19 cellular contexts compared by ENCODE assay signal in the genomic region with DNA sequence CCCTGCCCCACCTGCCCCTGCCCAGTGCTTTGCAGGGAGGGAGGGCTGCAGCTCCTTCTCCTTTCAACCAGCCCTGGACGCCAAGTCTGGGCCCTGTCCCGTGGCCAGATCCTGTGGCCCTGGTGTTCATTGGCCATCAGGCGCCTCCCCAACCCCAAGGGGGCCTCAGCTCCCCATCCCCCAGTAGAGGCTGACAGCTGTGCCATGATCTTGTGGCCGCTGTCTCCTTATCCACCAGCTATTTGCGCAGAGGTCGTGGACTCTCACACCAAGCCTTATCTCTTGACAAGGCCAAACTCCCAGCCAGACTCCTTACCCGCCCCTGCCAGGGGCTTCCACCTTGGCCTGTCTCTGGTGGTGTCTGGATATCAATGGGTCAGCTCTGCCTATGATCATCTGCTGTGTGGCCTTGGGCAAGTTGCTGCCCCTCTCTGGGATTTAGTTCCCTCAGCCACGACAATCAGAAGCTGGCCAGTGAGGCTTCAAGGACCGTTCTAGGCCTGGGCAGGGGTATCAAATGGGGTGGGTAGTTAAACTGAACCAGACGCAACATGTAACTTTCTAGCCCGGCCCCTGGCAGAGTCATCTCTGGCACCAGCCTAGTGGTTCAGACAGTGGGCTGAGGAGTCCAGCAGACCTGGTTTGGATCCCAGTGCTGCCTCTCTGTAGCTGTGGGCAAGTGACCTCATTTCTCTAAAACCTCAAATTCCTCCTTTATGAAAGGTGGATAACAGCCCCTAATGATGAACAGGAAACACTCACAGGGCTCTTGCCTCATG. TPM values are rescaled to one million over a fixed set of nuclear protein-coding genes. Genes with fewer than 3 reads are reported as not detected.
DNase-seq lines count a peak whose midpoint lies in the region; ATAC-seq and TF ChIP-seq lines count a peak whose summit lies in the region.
"Had no signal": no experiment of that assay in that cellular context is flagged by ENCODE, and none has a peak within 500 bp of the region (broad histone marks: within the 10 kb centered on the region; RNA-seq: fewer than 3 reads in every experiment).

No MANE protein-coding gene starts in this region.

- no peak for TF ChIP-seq POLR2A in sigmoid colon (IDR thresholded peaks at IDR 0.05)

- CTCF ChIA-PET in HEK293 (lab: Yijun Ruan, JAX): interaction anchor here (0.6 to 1.8 kb wide), 5 partner anchors 17 to 94 kb away, joined by 3 to 6 read pairs (median 5); no protein-coding TSS in a partner anchor

- no peak for TF ChIP-seq CTCF in HEK293 (tag by site-specific recombination; IDR thresholded peaks at IDR 0.05)
- TF ChIP-seq CTCF in fibroblast of mammary gland (conservative IDR thresholded peaks at IDR 0.05; ENCODE audit: control insufficient read depth, insufficient read depth, low read depth, low read length): no peak
- TF ChIP-seq CTCF in right atrium auricular region (IDR thresholded peaks at IDR 0.05): no peak
- TF ChIP-seq CTCF in sigmoid colon (IDR thresholded peaks at IDR 0.05): no peak
- TF ChIP-seq CTCF in left lung (IDR thresholded peaks at IDR 0.05): no peak

- WGBS in sigmoid colon, 2 donors: 89 to 92% methylated on average over 11 of the region's 11 CpGs

- no peak for TF ChIP-seq EP300 in sigmoid colon (IDR thresholded peaks at IDR 0.05)

- H3K9me3 ChIP-seq in HEK293 (ENCODE audit: control insufficient read depth, insufficient read depth, low read depth, low read length) (no peaks in the 10 kb centered on the region), right atrium auricular region (no peaks in the 10 kb centered on the region), sigmoid colon (no peaks in the 10 kb centered on the region), left lung (no peaks in the 10 kb centered on the region)
- H3K9me3 ChIP-seq: ascending aorta, esophagus muscularis mucosa, mucosa of descending colon, upper lobe of left lung had no signal

- H3K36me3 ChIP-seq in HEK293 (ENCODE audit: control insufficient read depth in 2 of 2, insufficient read depth in 1 of 2, low read length in 2 of 2) (no peaks in the 10 kb centered on the region), right atrium auricular region (no peaks in the 10 kb centered on the region), sigmoid colon (no peaks in the 10 kb centered on the region), left lung (no peaks in the 10 kb centered on the region)
- H3K36me3 ChIP-seq: ascending aorta, esophagus muscularis mucosa, upper lobe of left lung had no signal

- POLR2A ChIA-PET in HEK293 (lab: Yijun Ruan, JAX): interaction anchor here (1.2 kb wide), 1 partner anchor 21 kb away, joined by 5 read pairs; a partner anchor contains a TSS

- no peak overlapping the region for H3K4me3 ChIP-seq in HEK293 (ENCODE audit: low read depth, low read length)
- H3K4me3 ChIP-seq in fibroblast of mammary gland (ENCODE audit: control insufficient read depth, low read depth, low read length): no peak overlapping the region
- H3K4me3 ChIP-seq in right atrium auricular region: no peak overlapping the region
- H3K4me3 ChIP-seq in sigmoid colon: no peak overlapping the region
- H3K4me3 ChIP-seq in left lung: no peak overlapping the region
- H3K4me3 ChIP-seq: ascending aorta, dorsolateral prefrontal cortex, esophagus muscularis mucosa, mucosa of descending colon, upper lobe of left lung had no signal

- DNase-seq in AG08395 (ENCODE audit: low spot score) (peak; percentile 85), fibroblast of mammary gland (ENCODE audit: low read depth) (peak; percentile 53), inferior parietal cortex (ENCODE audit: extremely low spot score) (no peak), right atrium auricular region (ENCODE audit: low spot score) (no peak), sigmoid colon (no peak), left lung (no peak)
- DNase-seq: ACHN; CD8-positive, alpha-beta memory T cell; dorsolateral prefrontal cortex; GF-D8; mucosa of descending colon; NCI-H1436 treated with DMSO at 0.1 percent for 48 hours; stimulated activated naive B cell treated with anti-CD40 and anti-IgM and Interleukin-4, amounts not matched to agents 10 μg/mL and 1 μg/mL and 100 μg/mL, for 72 hours; upper lobe of left lung had no signal

- peak; percentile 20; the same call in 1 of the 3 replicates for ATAC-seq in SK-N-SH treated with all-trans-retinoic acid at 6 μM for 48 hours
- no peak for ATAC-seq in left lung
- ATAC-seq: mucosa of descending colon; stimulated activated naive B cell treated with anti-CD40 and anti-IgM and Interleukin-4, amounts not matched to agents 10 μg/mL and 1 μg/mL and 100 μg/mL, for 72 hours had no signal

- intact Hi-C loops in sigmoid colon (cut with DNase I): no loop called here
- intact Hi-C loops in left lung (cut with DNase I): no loop called here

- H3K27ac ChIP-seq in HEK293 (ENCODE audit: extremely low read depth, low read depth, low read length) (no peak overlapping the region), right atrium auricular region (no peak overlapping the region), sigmoid colon (no peak overlapping the region), left lung (no peak overlapping the region)
- H3K27ac ChIP-seq: ascending aorta, dorsolateral prefrontal cortex, esophagus muscularis mucosa, upper lobe of left lung had no signal

- H3K27me3 ChIP-seq in right atrium auricular region (no peaks in the 10 kb centered on the region), sigmoid colon (no peaks in the 10 kb centered on the region), left lung (peaks cover 0 to 26% of the 10 kb centered on the region in 2 donors)
- H3K27me3 ChIP-seq: ascending aorta had no signal

- H3K4me1 ChIP-seq in HEK293 (ENCODE audit: control insufficient read depth, insufficient read depth, low read length): no peaks in the 10 kb centered on the region
- H3K4me1 ChIP-seq in right atrium auricular region: peaks cover 0 to 17% of the 10 kb centered on the region in 2 donors
- peaks cover 0 to 21% (median 19%) of the 10 kb centered on the region in 4 donors for H3K4me1 ChIP-seq in sigmoid colon
- peaks cover 0 to 14% of the 10 kb centered on the region in 2 donors for H3K4me1 ChIP-seq in left lung

TF ChIP-seq in HEK293, 187 proteins besides CTCF, POLR2A, EP300 and RAD21:
- TF ChIP-seq, protein P1, sequence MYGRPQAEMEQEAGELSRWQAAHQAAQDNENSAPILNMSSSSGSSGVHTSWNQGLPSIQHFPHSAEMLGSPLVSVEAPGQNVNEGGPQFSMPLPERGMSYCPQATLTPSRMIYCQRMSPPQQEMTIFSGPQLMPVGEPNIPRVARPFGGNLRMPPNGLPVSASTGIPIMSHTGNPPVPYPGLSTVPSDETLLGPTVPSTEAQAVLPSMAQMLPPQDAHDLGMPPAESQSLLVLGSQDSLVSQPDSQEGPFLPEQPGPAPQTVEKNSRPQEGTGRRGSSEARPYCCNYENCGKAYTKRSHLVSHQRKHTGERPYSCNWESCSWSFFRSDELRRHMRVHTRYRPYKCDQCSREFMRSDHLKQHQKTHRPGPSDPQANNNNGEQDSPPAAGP (tag by site-specific recombination; IDR thresholded peaks at IDR 0.05): 0 out of 2 replicates have a peak, but pooled peaks have one; percentile 1
- no peak for TF ChIP-seq IKZF3 (tag by site-specific recombination; IDR thresholded peaks at IDR 0.05)
TF ChIP-seq in HEK293: peak in this region for 1.

TF ChIP-seq in SK-N-SH treated with all-trans-retinoic acid at 6 μM for 48 hours, 23 proteins besides CTCF, POLR2A, EP300 and RAD21 (continues in another document):
- TF ChIP-seq, protein P2, sequence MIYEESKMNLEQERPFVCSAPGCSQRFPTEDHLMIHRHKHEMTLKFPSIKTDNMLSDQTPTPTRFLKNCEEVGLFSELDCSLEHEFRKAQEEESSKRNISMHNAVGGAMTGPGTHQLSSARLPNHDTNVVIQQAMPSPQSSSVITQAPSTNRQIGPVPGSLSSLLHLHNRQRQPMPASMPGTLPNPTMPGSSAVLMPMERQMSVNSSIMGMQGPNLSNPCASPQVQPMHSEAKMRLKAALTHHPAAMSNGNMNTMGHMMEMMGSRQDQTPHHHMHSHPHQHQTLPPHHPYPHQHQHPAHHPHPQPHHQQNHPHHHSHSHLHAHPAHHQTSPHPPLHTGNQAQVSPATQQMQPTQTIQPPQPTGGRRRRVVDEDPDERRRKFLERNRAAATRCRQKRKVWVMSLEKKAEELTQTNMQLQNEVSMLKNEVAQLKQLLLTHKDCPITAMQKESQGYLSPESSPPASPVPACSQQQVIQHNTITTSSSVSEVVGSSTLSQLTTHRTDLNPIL (CRISPR knock-in tag; IDR thresholded peaks at IDR 0.05; ENCODE audit: low read depth): no peak
- TF ChIP-seq OSR1 (CRISPR knock-in tag; IDR thresholded peaks at IDR 0.05) (no peak), ZC3H10 (CRISPR knock-in tag; IDR thresholded peaks at IDR 0.05) (no peak), ZNF70 (CRISPR knock-in tag; IDR thresholded peaks at IDR 0.05) (no peak), BACH2 (CRISPR knock-in tag; IDR thresholded peaks at IDR 0.05; ENCODE audit: borderline replicate concordance) (no peak)

RNA-seq across cellular contexts. Expression of a gene that starts 3.3 kb away (rescaled TPM):
- total RNA-seq in right atrium auricular region (1 to 10 TPM; 3.5 to 4.5 TPM), sigmoid colon (10 to 100 TPM in 1 of 4 donors, 1 to 10 TPM in 3; 1.8 to 13.0 (median 4.3) TPM), left lung (1 to 10 TPM; 7.0 to 8.4 TPM)
- polyA plus RNA-seq in sigmoid colon: 1 to 10 TPM in 2 of 3 donors, under 1 TPM in 1; 0.60 to 3.2 (median 2.4) TPM
- total RNA-seq: OCI-LY7 had no signal
- polyA plus RNA-seq: CD8-positive, alpha-beta memory T cell had no signal

RNA-seq across cellular contexts. Expression of a gene that starts 21.0 kb away (rescaled TPM):
- total RNA-seq in right atrium auricular region: 10 to 100 TPM; 62.0 to 81.6 TPM
- 100 to 1,000 TPM; 108 to 177 (median 129) TPM for total RNA-seq in sigmoid colon
- polyA plus RNA-seq in sigmoid colon: 100 to 1,000 TPM in 1 of 3 donors, 10 to 100 TPM in 2; 75.1 to 102 (median 80.9) TPM
- total RNA-seq in left lung: 10 to 100 TPM; 66.0 to 71.4 TPM

RNA-seq across cellular contexts. Expression of a gene that starts 27.6 kb away (rescaled TPM):
- 100 to 1,000 TPM; 353 to 356 TPM for total RNA-seq in right atrium auricular region
- total RNA-seq in sigmoid colon: 100 to 1,000 TPM; 104 to 226 (median 129) TPM
- 10 to 100 TPM; 31.8 to 60.9 (median 57.1) TPM for polyA plus RNA-seq in sigmoid colon
- 100 to 1,000 TPM; 123 to 147 TPM for total RNA-seq in left lung

RNA-seq across cellular contexts. Expression of a gene that starts 39.6 kb away (rescaled TPM):
- total RNA-seq in right atrium auricular region: 10 to 100 TPM; 24.3 to 25.6 TPM
- total RNA-seq in sigmoid colon: 10 to 100 TPM; 24.3 to 49.6 (median 37.0) TPM
- 10 to 100 TPM; 21.6 to 30.0 (median 29.6) TPM for polyA plus RNA-seq in sigmoid colon
- total RNA-seq in left lung: 10 to 100 TPM; 26.3 to 27.9 TPM

RNA-seq across cellular contexts. Expression of a gene that starts 44.4 kb away (rescaled TPM):
- total RNA-seq in right atrium auricular region (under 1 TPM in 1 of 2 donors, not detected in 1; 0.41 TPM), sigmoid colon (under 1 TPM in 1 of 4 donors, not detected in 3; 0.33 TPM), left lung (1 to 10 TPM in 1 of 2 donors, under 1 TPM in 1; 0.32 to 5.8 TPM)
- polyA plus RNA-seq in sigmoid colon: under 1 TPM in 1 of 3 donors, not detected in 2; 0.19 TPM
- total RNA-seq: ascending aorta; CD8-positive, alpha-beta memory T cell; OCI-LY7 had no signal
- polyA plus RNA-seq: CD8-positive, alpha-beta memory T cell had no signal

Comparison
In these comparisons a context has a peak if more than half of its experiments do, and no peak if none do; other contexts are left out.
1. DNase-seq: peak in AG08395 (single experiment) and fibroblast of mammary gland (single experiment); none in inferior parietal cortex (single experiment), right atrium auricular region (single experiment), sigmoid colon (single experiment) and left lung (0 of 2).